ENCODE assay signal across 11 cellular contexts in genomic region chr11:121038642-121039409, GRCh38.
"Had no signal": no experiment of that assay in that cellular context is flagged by ENCODE, and none has a peak within 500 bp of the region (broad histone marks: within the 10 kb centered on the region; RNA-seq: fewer than 3 reads in every experiment).

No MANE protein-coding gene starts in this region.

- DNase-seq: activated CD4-positive, alpha-beta T cell treated with anti-CD3 and anti-CD28 coated beads for 36 hours; activated CD8-positive, alpha-beta memory T cell treated with anti-CD3 and anti-CD28 coated beads, Interleukin-2, amount 50 U/mL, for 48 hours; activated CD8-positive, alpha-beta T cell treated with anti-CD3 and anti-CD28 coated beads, Interleukin-2, amount 10 ng/mL, durations not matched to agents 7 days and 5 days; activated naive CD4-positive, alpha-beta T cell treated with Interleukin-2 at 50 U/mL for 16 hours; esophagus squamous epithelium; foreskin fibroblast; glutamatergic neuron; left cardiac atrium; thyroid gland had no signal

- H3K27ac ChIP-seq: cardiac muscle cell, esophagus squamous epithelium, thyroid gland had no signal

- H3K27me3 ChIP-seq: cardiac muscle cell, esophagus squamous epithelium, thyroid gland had no signal

- H3K4me3 ChIP-seq: cardiac muscle cell, esophagus squamous epithelium, thyroid gland had no signal

- FAIRE-seq: astrocyte had no signal

- ATAC-seq: activated CD4-positive, alpha-beta T cell treated with anti-CD3 and anti-CD28 coated beads for 36 hours; activated CD8-positive, alpha-beta T cell treated with anti-CD3 and anti-CD28 coated beads, Interleukin-2, amount 10 ng/mL, durations not matched to agents 7 days and 5 days; left cardiac atrium had no signal

- H3K9me3 ChIP-seq: esophagus squamous epithelium, thyroid gland had no signal

- H3K4me1 ChIP-seq: esophagus squamous epithelium, thyroid gland had no signal

- H3K27me3 Mint-ChIP-seq: activated CD4-positive, alpha-beta T cell treated with anti-CD3 and anti-CD28 coated beads for 36 hours had no signal

- H3K27ac Mint-ChIP-seq: activated CD4-positive, alpha-beta T cell treated with anti-CD3 and anti-CD28 coated beads for 36 hours; activated CD8-positive, alpha-beta T cell treated with anti-CD3 and anti-CD28 coated beads, Interleukin-2, amount 10 ng/mL, durations not matched to agents 7 days and 5 days had no signal

- H3K4me3 Mint-ChIP-seq: activated CD4-positive, alpha-beta T cell treated with anti-CD3 and anti-CD28 coated beads for 36 hours; activated CD8-positive, alpha-beta T cell treated with anti-CD3 and anti-CD28 coated beads, Interleukin-2, amount 10 ng/mL, durations not matched to agents 7 days and 5 days had no signal

- H3K36me3 ChIP-seq: cardiac muscle cell, esophagus squamous epithelium, thyroid gland had no signal
